In genomic region chr2:24731923-24732322, GRCh38 we compare ENCODE assay signal across 21 cellular contexts.
"Had no signal": no experiment of that assay in that cellular context is flagged by ENCODE, and none has a peak within 500 bp of the region (broad histone marks: within the 10 kb centered on the region; RNA-seq: fewer than 3 reads in every experiment).

No MANE protein-coding gene starts in this region.

- ATAC-seq: activated CD4-positive, alpha-beta T cell treated with anti-CD3 and anti-CD28 coated beads for 36 hours; activated CD8-positive, alpha-beta memory T cell treated with anti-CD3 and anti-CD28 coated beads, Interleukin-2, amount 10 ng/mL, durations not matched to agents 7 days and 5 days; effector memory CD8-positive, alpha-beta T cell; heart left ventricle; left colon; lower lobe of right lung; pancreas had no signal

- H3K4me3 ChIP-seq: heart left ventricle, lower lobe of right lung, pancreas, tibial artery had no signal

- H3K27ac ChIP-seq: epithelial cell of prostate, heart left ventricle, lower lobe of right lung, pancreas, tibial artery had no signal

- FAIRE-seq: pancreas, urothelium cell line had no signal

- H3K4me1 Mint-ChIP-seq: activated CD4-positive, alpha-beta T cell treated with anti-CD3 and anti-CD28 coated beads for 36 hours; activated CD8-positive, alpha-beta memory T cell treated with anti-CD3 and anti-CD28 coated beads, Interleukin-2, amount 10 ng/mL, durations not matched to agents 7 days and 5 days had no signal

- DNase-seq: activated CD4-positive, alpha-beta memory T cell treated with anti-CD3 and anti-CD28 coated beads for 36 hours; activated CD4-positive, alpha-beta T cell treated with anti-CD3 and anti-CD28 coated beads for 36 hours; activated CD8-positive, alpha-beta memory T cell treated with anti-CD3 and anti-CD28 coated beads, Interleukin-2, amount 10 ng/mL, durations not matched to agents 7 days and 5 days; activated gamma-delta T cell; activated T-cell treated with anti-CD3 and anti-CD28 coated beads, Interleukin-2, amount 50 U/mL, for 24 hours; amygdala; cerebellar nuclear complex; effector memory CD8-positive, alpha-beta T cell; foreskin melanocyte; heart left ventricle; left colon; lower lobe of right lung; pancreas; stimulated activated CD4-positive, alpha-beta T cell treated with anti-CD3 and anti-CD28 coated beads, Interleukin-2, amount 100 ng/mL, for 48 hours; stimulated activated naive CD4-positive, alpha-beta T cell; T-helper 2 cell; tibial artery had no signal

- H3K4me1 ChIP-seq: heart left ventricle, pancreas, tibial artery had no signal

- H3K27ac Mint-ChIP-seq: activated CD4-positive, alpha-beta memory T cell treated with anti-CD3 and anti-CD28 coated beads for 36 hours; activated CD4-positive, alpha-beta T cell treated with anti-CD3 and anti-CD28 coated beads for 36 hours; activated CD8-positive, alpha-beta memory T cell treated with anti-CD3 and anti-CD28 coated beads, Interleukin-2, amount 10 ng/mL, durations not matched to agents 7 days and 5 days; activated naive CD8-positive, alpha-beta T cell; activated T-cell treated with anti-CD3 and anti-CD28 coated beads, Interleukin-2, amount 50 U/mL, for 24 hours; dendritic cell treated with granulocyte-macrophage colony-stimulating factor and Interleukin-4, amounts not matched to agents 40 ng/mL and 50 ng/mL, for 4 days had no signal

- H3K4me3 Mint-ChIP-seq: activated CD4-positive, alpha-beta memory T cell treated with anti-CD3 and anti-CD28 coated beads for 36 hours; activated CD4-positive, alpha-beta T cell treated with anti-CD3 and anti-CD28 coated beads for 36 hours; activated CD8-positive, alpha-beta memory T cell treated with anti-CD3 and anti-CD28 coated beads, Interleukin-2, amount 10 ng/mL, durations not matched to agents 7 days and 5 days; activated naive CD8-positive, alpha-beta T cell; activated T-cell treated with anti-CD3 and anti-CD28 coated beads, Interleukin-2, amount 50 U/mL, for 24 hours; dendritic cell treated with granulocyte-macrophage colony-stimulating factor and Interleukin-4, amounts not matched to agents 40 ng/mL and 50 ng/mL, for 4 days; effector memory CD8-positive, alpha-beta T cell had no signal

- H3K27me3 ChIP-seq: heart left ventricle, pancreas, tibial artery had no signal

- H3K9me3 ChIP-seq: heart left ventricle, lower lobe of right lung, pancreas, tibial artery had no signal

- H3K9me3 Mint-ChIP-seq: activated CD4-positive, alpha-beta memory T cell treated with anti-CD3 and anti-CD28 coated beads for 36 hours; activated T-cell treated with anti-CD3 and anti-CD28 coated beads, Interleukin-2, amount 50 U/mL, for 24 hours; dendritic cell treated with granulocyte-macrophage colony-stimulating factor and Interleukin-4, amounts not matched to agents 40 ng/mL and 50 ng/mL, for 4 days; effector memory CD8-positive, alpha-beta T cell had no signal

- H3K27me3 Mint-ChIP-seq: activated CD4-positive, alpha-beta memory T cell treated with anti-CD3 and anti-CD28 coated beads for 36 hours; activated CD4-positive, alpha-beta T cell treated with anti-CD3 and anti-CD28 coated beads for 36 hours; activated CD8-positive, alpha-beta memory T cell treated with anti-CD3 and anti-CD28 coated beads, Interleukin-2, amount 10 ng/mL, durations not matched to agents 7 days and 5 days; activated naive CD8-positive, alpha-beta T cell; activated T-cell treated with anti-CD3 and anti-CD28 coated beads, Interleukin-2, amount 50 U/mL, for 24 hours; dendritic cell treated with granulocyte-macrophage colony-stimulating factor and Interleukin-4, amounts not matched to agents 40 ng/mL and 50 ng/mL, for 4 days; effector memory CD8-positive, alpha-beta T cell had no signal
